ENCODE assay signal across 20 cellular contexts in the genomic region with DNA sequence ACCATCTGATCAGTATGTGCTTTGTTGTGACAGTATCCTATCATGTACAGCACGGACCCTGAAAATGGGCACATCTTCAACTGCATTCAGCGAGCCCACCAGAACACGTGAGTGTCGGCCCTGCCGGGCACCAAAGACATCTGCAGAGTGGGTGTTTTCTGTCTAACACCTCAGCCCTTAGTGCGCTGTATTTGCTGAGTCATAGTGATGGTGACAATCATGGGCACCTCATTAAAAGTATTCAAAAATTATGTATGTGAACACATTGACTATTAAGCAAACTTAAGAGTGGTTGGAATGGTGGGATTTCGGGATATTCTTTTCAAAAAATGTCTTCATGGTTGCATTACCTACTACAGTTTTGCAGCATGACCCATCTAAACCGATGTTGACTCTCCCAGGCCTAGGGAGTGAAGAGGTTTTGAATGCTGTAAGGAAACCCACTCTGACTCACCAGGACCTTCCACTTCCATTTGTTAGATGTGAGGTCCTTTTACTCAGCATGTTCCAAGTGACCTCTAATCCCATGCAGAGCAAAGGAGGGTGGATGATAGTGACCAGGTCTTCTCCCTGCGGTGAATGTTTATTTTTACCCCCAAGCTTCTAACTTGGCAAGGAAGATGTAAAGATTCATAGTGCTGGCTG. TPM values are rescaled to one million over a fixed set of nuclear protein-coding genes. Genes with fewer than 3 reads are reported as not detected.
DNase-seq lines count a peak whose midpoint lies in the region; ATAC-seq, FAIRE-seq and TF ChIP-seq lines count a peak whose summit lies in the region.
"Had no signal": no experiment of that assay in that cellular context is flagged by ENCODE, and none has a peak within 500 bp of the region (broad histone marks: within the 10 kb centered on the region; RNA-seq: fewer than 3 reads in every experiment).

No MANE protein-coding gene starts in this region.

- peaks cover 6% of the 10 kb centered on the region for H3K36me3 Mint-ChIP-seq in neural crest cell (ENCODE audit: low read depth)

- ATAC-seq in A549 (no peak), K562 (no peak), HG02938 (IDR thresholded peaks at IDR 0.05; ENCODE audit: unreplicated experiment) (no peak)
- ATAC-seq: HCT116, Right ventricle myocardium inferior had no signal

- H3K4me1 Mint-ChIP-seq in neural crest cell: no peaks in the 10 kb centered on the region

- H3K4me3 ChIP-seq in A549 (no peak overlapping the region), K562 (no peak overlapping the region)
- H3K4me3 ChIP-seq: Peyer's patch had no signal

- H4K20me1 ChIP-seq in K562 (replicated peaks; ENCODE audit: control insufficient read depth, insufficient read depth, low read length): peaks cover under 1% of the 10 kb centered on the region; the same call in 1 of the 2 replicates

- TF ChIP-seq EP300 in A549 (IDR thresholded peaks at IDR 0.05) (no peak), K562 (IDR thresholded peaks at IDR 0.05; ENCODE audit: low read length) (no peak)

- H3K27ac ChIP-seq in A549 (peak overlapping the region; percentile 53 to 75), K562 (ENCODE audit: extremely low read depth, low read depth, low read length) (no peak overlapping the region; the same call in 2 of the 3 replicates)
- H3K27ac ChIP-seq: C4-2B, KMS-11, Peyer's patch had no signal

- intact Hi-C loops in K562 (cut with micrococcal nuclease): no loop called here

- peak overlapping the region; percentile 12 for H3K27ac Mint-ChIP-seq in neural crest cell (ENCODE audit: unreplicated experiment)

- in situ Hi-C loops in K562 (cut with MboI): no loop called here

- no peaks in the 10 kb centered on the region for H3K27me3 ChIP-seq in K562 (ENCODE audit: control insufficient read depth in 2 of 2, insufficient read depth in 2 of 2, low read length in 2 of 2)
- H3K27me3 ChIP-seq: Peyer's patch had no signal

- H3K9ac ChIP-seq in K562 (ENCODE audit: insufficient read depth in 1 of 2, low read depth in 2 of 2, low read length in 2 of 2): no peak overlapping the region
- H3K9ac ChIP-seq: KMS-11 had no signal

- no peaks in the 10 kb centered on the region for H3K9me1 ChIP-seq in K562 (ENCODE audit: control insufficient read depth, insufficient read depth, low read length)

- WGBS in A549 (ENCODE audit: missing lambda C conversion rate): 87% methylated on average over 9 of the region's 9 CpGs
- WGBS in K562 (ENCODE audit: insufficient coverage, low coverage, missing lambda C conversion rate): 75% methylated on average over 9 of the region's 9 CpGs

- POLR2A ChIA-PET in A549 (lab: Yijun Ruan, JAX): no interaction called here
- POLR2A ChIA-PET in K562 (lab: Yijun Ruan, JAX): interaction anchor here (0.7 to 1.0 kb wide), 3 partner anchors 9 to 1554 kb away, joined by 3 read pairs; no protein-coding TSS in a partner anchor

- peak overlapping the region; percentile 2; the same call in 1 of the 3 replicates for H3K4me2 ChIP-seq in A549
- H3K4me2 ChIP-seq in K562 (ENCODE audit: insufficient read depth, low read length): no peak overlapping the region
- H3K4me2 ChIP-seq: KMS-11 had no signal

- FAIRE-seq in A549 (lab: Jason Lieb, UNC) (no peak), K562 (lab: Jason Lieb, UNC) (peak; percentile 6)
- FAIRE-seq: GM12891 had no signal

- CTCF ChIA-PET in A549 (lab: Yijun Ruan, JAX) (interaction anchor here (0.5 kb wide), 1 partner anchor 333 kb away, joined by 3 read pairs; no protein-coding TSS in a partner anchor), K562 (lab: Yijun Ruan, JAX; ENCODE audit: low intra/inter-chr PET ratio) (no interaction called here)

- no peak overlapping the region for H2AFZ ChIP-seq in K562 (ENCODE audit: low read depth, low read length)

- H3K9me3 ChIP-seq in A549 (no peaks in the 10 kb centered on the region), K562 (replicated peaks; ENCODE audit: control insufficient read depth, insufficient read depth, low read depth, low read length) (no peaks in the 10 kb centered on the region)
- H3K9me3 ChIP-seq: Peyer's patch had no signal

- peaks cover 29% of the 10 kb centered on the region for H3K36me3 ChIP-seq in K562 (ENCODE audit: control insufficient read depth, insufficient read depth, low read length)

- no peaks in the 10 kb centered on the region for H3K79me2 ChIP-seq in K562 (ENCODE audit: control insufficient read depth, insufficient read depth, low read length)

- no peaks in the 10 kb centered on the region for H3K27me3 Mint-ChIP-seq in neural crest cell (ENCODE audit: low read depth)

- TF ChIP-seq CTCF in A549 (IDR thresholded peaks at IDR 0.05) (no peak), K562 (IDR thresholded peaks at IDR 0.05 in 2 of 3, conservative IDR thresholded peaks at IDR 0.05 in 1 of 3; ENCODE audit: insufficient read depth in 2 of 3, low read depth in 1 of 3, low read length in 3 of 3) (no peak), neural crest cell (conservative IDR thresholded peaks at IDR 0.05) (no peak)

- H3K9me3 Mint-ChIP-seq in neural crest cell: no peaks in the 10 kb centered on the region

- DNase-seq in A549 (ENCODE audit: low read depth in 1 of 2, low spot score in 1 of 2): peak in 1 of 2 experiments; percentile 34
- peak; percentile 34 for DNase-seq in ELR (ENCODE audit: low read depth)
- DNase-seq in K562 (ENCODE audit: extremely low read depth in 1 of 4, low spot score in 3 of 4): no peak
- DNase-seq in neural crest cell (ENCODE audit: low read depth, low spot score): no peak
- DNase-seq in GF-D8 (lab: John Stamatoyannopoulos, UW): no peak
- DNase-seq in GM19240 (ENCODE audit: insufficient read length, low spot score): no peak
- DNase-seq: AML-193; GOT3; MV-4-11; NCI-H1694 treated with DMSO at 0.1 percent for 48 hours; NCI-H510A; NCI-H748 treated with DMSO at 0.1 percent for 48 hours; NK-92 treated with Interleukin-12 subunit alpha and Interleukin-12 subunit beta, amount 100 ng/mL, for 24 hours; Peyer's patch had no signal

- no peak overlapping the region for H3K4me3 Mint-ChIP-seq in neural crest cell

- no peak for TF ChIP-seq POLR2A in A549 (IDR thresholded peaks at IDR 0.05; ENCODE audit: low read length)
- no peak for TF ChIP-seq POLR2A in K562 (conservative IDR thresholded peaks at IDR 0.05)

- TF ChIP-seq RAD21 in A549 (conservative IDR thresholded peaks at IDR 0.05 in 1 of 2, IDR thresholded peaks at IDR 0.05 in 1 of 2): no peak
- TF ChIP-seq RAD21 in K562 (CRISPR knock-in tag; conservative IDR thresholded peaks at IDR 0.05 in 1 of 2, IDR thresholded peaks at IDR 0.05 in 1 of 2): no peak

- BruUV-seq in K562 (replicated peaks; lab: Mats Ljungman, UMichigan): no TSS peak

- H3K4me1 ChIP-seq in A549: peaks cover 33% of the 10 kb centered on the region
- peaks cover 4 to 6% of the 10 kb centered on the region in 2 experiments; a peak in 3 of 5 replicates for H3K4me1 ChIP-seq in K562 (replicated peaks in 1 of 2; ENCODE audit: control insufficient read depth in 2 of 2, insufficient read depth in 2 of 2, low read length in 2 of 2)

RNA-seq across cellular contexts. Expression of gene MGST3, which starts 20.1 kb away (rescaled TPM):
- polyA plus RNA-seq in A549 (2011; rRNA removed) (216 and 245 TPM in 2 replicates), A549 (2017; fragmentation: RNase III; extraction: RNeasy Plus Mini Kit Qiagen cat#74134 plus additional on column Dnase treatment) (208 to 225 TPM (median 217 TPM) in 3 replicates), K562 (2011; rRNA removed) (109 and 112 TPM in 2 replicates), K562 (2014; fragmentation: Illumina TruSeq; extraction: Trizol) (82.0 and 98.7 TPM in 2 replicates), K562 (2014; fragmentation: Nextera tagmentation; extraction: Ambion mirVana) (100 to 1,000 TPM; 255 to 287 TPM), K562 (2014; rRNA removed) (121 and 157 TPM in 2 replicates)
- 254 and 257 TPM in 2 replicates for polyA plus RNA-seq in A549 (2012; cell fraction: cytosol; rRNA removed)
- polyA plus RNA-seq in A549 (2012; cell fraction: nucleus; rRNA removed): 137 and 208 TPM in 2 replicates
- polyA minus RNA-seq in A549 (2011; rRNA and poly(A)+ RNA removed): 111 and 113 TPM in 2 replicates
- 35.8 and 55.6 TPM in 2 replicates for total RNA-seq in K562 (2011; cell fraction: chromatin; rRNA removed; ENCODE audit: low replicate concordance)
- 29.2 and 42.6 TPM in 2 replicates for total RNA-seq in K562 (2011; cell fraction: nucleolus; rRNA removed)
- total RNA-seq in K562 (2011; cell fraction: nucleoplasm; rRNA removed): 66.3 and 86.9 TPM in 2 replicates
- total RNA-seq in K562 (2014; rRNA removed) (69.9 and 70.7 TPM in 2 replicates), K562 (2014; rRNA removed; fragmentation: Illumina TruSeq; extraction: Trizol) (92.8 and 95.1 TPM in 2 replicates), K562 (2015; rRNA removed; fragmentation: Illumina TruSeq; extraction: Trizol) (99.5 and 105 TPM in 2 replicates), K562 (2021) (77.0 and 82.0 TPM in 2 replicates), neural crest cell (94.2 and 100.0 TPM in 2 replicates)
- 137 and 139 TPM in 2 replicates for polyA plus RNA-seq in K562 (2011; cell fraction: cytosol; rRNA removed)
- polyA plus RNA-seq in K562 (2011; cell fraction: nucleus; rRNA removed): 105 and 159 TPM in 2 replicates
- polyA plus RNA-seq in K562 (2012): 151 and 161 TPM in 2 replicates
- 30.3 and 34.9 TPM in 2 replicates for polyA minus RNA-seq in K562 (2011; rRNA and poly(A)+ RNA removed)
- 20.8 and 22.8 TPM in 2 replicates for polyA minus RNA-seq in K562 (2011; cell fraction: cytosol; rRNA and poly(A)+ RNA removed)
- polyA minus RNA-seq in K562 (2011; cell fraction: nucleus; rRNA and poly(A)+ RNA removed): 12.7 and 27.3 TPM in 2 replicates

RNA-seq across cellular contexts. Expression of gene ALDH9A1, which starts 47.3 kb away (rescaled TPM):
- polyA plus RNA-seq in A549 (2011; rRNA removed): 49.6 and 77.1 TPM in 2 replicates
- polyA plus RNA-seq in A549 (2012; cell fraction: cytosol; rRNA removed): 19.6 and 21.6 TPM in 2 replicates
- polyA plus RNA-seq in A549 (2012; cell fraction: nucleus; rRNA removed): 11.8 and 16.3 TPM in 2 replicates
- polyA plus RNA-seq in A549 (2017; fragmentation: RNase III; extraction: RNeasy Plus Mini Kit Qiagen cat#74134 plus additional on column Dnase treatment): 38.9 to 43.1 TPM (median 40.5 TPM) in 3 replicates
- polyA minus RNA-seq in A549 (2011; rRNA and poly(A)+ RNA removed): 26.5 TPM in 2 replicates
- 27.7 and 31.2 TPM in 2 replicates for total RNA-seq in K562 (2011; cell fraction: chromatin; rRNA removed; ENCODE audit: low replicate concordance)
- total RNA-seq in K562 (2011; cell fraction: nucleolus; rRNA removed): 19.8 and 22.0 TPM in 2 replicates
- 25.7 and 26.5 TPM in 2 replicates for total RNA-seq in K562 (2011; cell fraction: nucleoplasm; rRNA removed)
- total RNA-seq in K562 (2014; rRNA removed): 29.7 and 46.4 TPM in 2 replicates
- total RNA-seq in K562 (2014; rRNA removed; fragmentation: Illumina TruSeq; extraction: Trizol): 38.6 and 43.3 TPM in 2 replicates
- 38.1 and 39.2 TPM in 2 replicates for total RNA-seq in K562 (2015; rRNA removed; fragmentation: Illumina TruSeq; extraction: Trizol)
- 36.7 and 40.5 TPM in 2 replicates for total RNA-seq in K562 (2021)
- polyA plus RNA-seq in K562 (2011; rRNA removed): 42.6 and 54.3 TPM in 2 replicates
- polyA plus RNA-seq in K562 (2011; cell fraction: cytosol; rRNA removed): 13.1 and 32.4 TPM in 2 replicates
- 13.0 and 23.1 TPM in 2 replicates for polyA plus RNA-seq in K562 (2011; cell fraction: nucleus; rRNA removed)
- 33.3 and 39.6 TPM in 2 replicates for polyA plus RNA-seq in K562 (2012)
- 40.5 and 42.6 TPM in 2 replicates for polyA plus RNA-seq in K562 (2014; fragmentation: Illumina TruSeq; extraction: Trizol)
- polyA plus RNA-seq in K562 (2014; fragmentation: Nextera tagmentation; extraction: Ambion mirVana): 10 to 100 TPM; 26.5 to 35.0 TPM
- 31.0 and 32.7 TPM in 2 replicates for polyA plus RNA-seq in K562 (2014; rRNA removed)
- 79.3 and 92.3 TPM in 2 replicates for polyA minus RNA-seq in K562 (2011; rRNA and poly(A)+ RNA removed)
- 16.5 and 25.2 TPM in 2 replicates for polyA minus RNA-seq in K562 (2011; cell fraction: cytosol; rRNA and poly(A)+ RNA removed)
- 17.4 and 25.5 TPM in 2 replicates for polyA minus RNA-seq in K562 (2011; cell fraction: nucleus; rRNA and poly(A)+ RNA removed)
- total RNA-seq in neural crest cell: 43.3 and 45.7 TPM in 2 replicates

Comparison
In these comparisons a context has a peak if more than half of its experiments do, and no peak if none do; other contexts are left out.
1. Of the 35 proteins assayed by ChIP-seq in both K562 and A549: peak only in K562: none; only in A549: none; in both: MAFK; in neither: 34.